In the genomic region with DNA sequence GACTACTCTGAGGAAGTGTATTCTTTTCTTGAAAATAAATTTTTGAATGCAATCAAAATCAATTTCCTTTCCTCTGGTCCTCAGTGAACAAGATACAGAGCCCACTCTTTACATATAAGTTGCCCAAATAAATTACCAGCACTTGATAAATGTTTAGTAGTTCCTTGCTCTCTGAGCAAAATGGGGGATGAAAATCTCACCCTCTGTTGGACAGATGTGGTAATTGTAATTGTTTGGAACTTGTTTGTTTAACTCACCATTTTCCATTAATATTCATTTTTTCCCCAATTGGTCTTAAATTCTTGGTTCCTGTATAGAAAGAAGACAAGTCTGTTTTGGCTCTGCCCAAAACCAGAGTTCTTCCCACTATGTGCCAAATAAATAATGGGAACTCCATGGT, we compare ENCODE assay signal across 1 cellular context.
TF ChIP-seq lines count a peak whose summit lies in the region.

No MANE protein-coding gene starts in this region.

TF ChIP-seq in GM23338, 12 proteins besides CTCF, POLR2A, EP300 and RAD21 (continued from another document):
- no peak for TF ChIP-seq ZNF462 (CRISPR knock-in tag; IDR thresholded peaks at IDR 0.05)
- TF ChIP-seq, protein P1, sequence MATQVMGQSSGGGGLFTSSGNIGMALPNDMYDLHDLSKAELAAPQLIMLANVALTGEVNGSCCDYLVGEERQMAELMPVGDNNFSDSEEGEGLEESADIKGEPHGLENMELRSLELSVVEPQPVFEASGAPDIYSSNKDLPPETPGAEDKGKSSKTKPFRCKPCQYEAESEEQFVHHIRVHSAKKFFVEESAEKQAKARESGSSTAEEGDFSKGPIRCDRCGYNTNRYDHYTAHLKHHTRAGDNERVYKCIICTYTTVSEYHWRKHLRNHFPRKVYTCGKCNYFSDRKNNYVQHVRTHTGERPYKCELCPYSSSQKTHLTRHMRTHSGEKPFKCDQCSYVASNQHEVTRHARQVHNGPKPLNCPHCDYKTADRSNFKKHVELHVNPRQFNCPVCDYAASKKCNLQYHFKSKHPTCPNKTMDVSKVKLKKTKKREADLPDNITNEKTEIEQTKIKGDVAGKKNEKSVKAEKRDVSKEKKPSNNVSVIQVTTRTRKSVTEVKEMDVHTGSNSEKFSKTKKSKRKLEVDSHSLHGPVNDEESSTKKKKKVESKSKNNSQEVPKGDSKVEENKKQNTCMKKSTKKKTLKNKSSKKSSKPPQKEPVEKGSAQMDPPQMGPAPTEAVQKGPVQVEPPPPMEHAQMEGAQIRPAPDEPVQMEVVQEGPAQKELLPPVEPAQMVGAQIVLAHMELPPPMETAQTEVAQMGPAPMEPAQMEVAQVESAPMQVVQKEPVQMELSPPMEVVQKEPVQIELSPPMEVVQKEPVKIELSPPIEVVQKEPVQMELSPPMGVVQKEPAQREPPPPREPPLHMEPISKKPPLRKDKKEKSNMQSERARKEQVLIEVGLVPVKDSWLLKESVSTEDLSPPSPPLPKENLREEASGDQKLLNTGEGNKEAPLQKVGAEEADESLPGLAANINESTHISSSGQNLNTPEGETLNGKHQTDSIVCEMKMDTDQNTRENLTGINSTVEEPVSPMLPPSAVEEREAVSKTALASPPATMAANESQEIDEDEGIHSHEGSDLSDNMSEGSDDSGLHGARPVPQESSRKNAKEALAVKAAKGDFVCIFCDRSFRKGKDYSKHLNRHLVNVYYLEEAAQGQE (IDR thresholded peaks at IDR 0.05; ENCODE audit: unreplicated experiment), result no peak
